8 cellular contexts compared by ENCODE assay signal in the genomic region with DNA sequence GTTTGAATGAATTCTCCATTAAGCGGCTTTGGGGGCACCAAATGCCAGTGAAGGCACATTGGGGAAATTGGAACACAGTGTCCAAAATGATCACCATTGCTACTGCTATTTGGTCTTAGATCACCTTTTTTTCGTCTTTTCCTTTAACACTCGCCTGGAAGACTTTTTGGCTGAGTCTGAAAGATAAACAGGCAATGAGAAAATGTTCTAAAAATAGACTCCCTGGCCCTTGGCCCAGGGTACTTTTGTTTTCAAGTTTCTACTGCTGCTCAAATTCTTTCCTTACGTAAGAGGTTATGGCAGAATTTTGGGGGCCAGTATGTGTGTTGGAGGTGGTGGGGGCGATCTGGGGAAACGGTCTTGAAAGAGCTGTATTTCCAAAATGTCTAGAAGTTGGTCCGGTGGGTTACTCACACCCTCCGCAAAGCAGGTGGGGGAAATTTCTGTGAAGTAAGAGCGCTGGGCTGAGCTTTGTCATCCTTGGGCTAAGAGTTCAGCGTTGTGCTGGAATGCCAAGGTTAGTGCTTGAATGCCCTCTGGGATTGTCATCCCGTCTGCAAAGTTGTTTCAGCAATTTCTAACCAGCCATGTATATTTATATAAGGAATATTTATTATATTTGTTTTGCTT.
DNase-seq lines count a peak whose midpoint lies in the region; ATAC-seq and TF ChIP-seq lines count a peak whose summit lies in the region.

No MANE protein-coding gene starts in this region.

- DNase-seq in stimulated activated naive CD8-positive, alpha-beta T cell treated with anti-CD3 and anti-CD28 coated beads, Interleukin-15, Interleukin-2, amounts not matched to agents 100 U/mL and 50 U/mL, for 24 hours, result no peak
- DNase-seq in astrocyte of the cerebellum (ENCODE audit: low read depth), result no peak
- peak; percentile 82 for DNase-seq in iris pigment epithelial cell (ENCODE audit: low read depth)
- DNase-seq in stimulated activated effector memory CD8-positive, alpha-beta T cell treated with anti-CD3 and anti-CD28 coated beads, Interleukin-12 subunit alpha, Interleukin-12 subunit beta, amount 100 ng/mL, for 72 hours (ENCODE audit: low spot score in 2 of 2), result peak in 1 of 2 donors; percentile 29
- no peak for DNase-seq in T1000 (lab: John Stamatoyannopoulos, UW)

- peak overlapping the region; percentile 88 for H3K4me3 Mint-ChIP-seq in stimulated activated naive CD8-positive, alpha-beta T cell treated with anti-CD3 and anti-CD28 coated beads, Interleukin-15, Interleukin-2, amounts not matched to agents 100 ng/mL and 50 ng/mL, for 24 hours
- H3K4me3 Mint-ChIP-seq in stimulated activated effector memory CD8-positive, alpha-beta T cell treated with anti-CD3 and anti-CD28 coated beads, Interleukin-12 subunit alpha, Interleukin-12 subunit beta, amount 100 ng/mL, for 72 hours, result peak overlapping the region; percentile 93

- peaks cover 40% of the 10 kb centered on the region for H3K4me1 Mint-ChIP-seq in stimulated activated naive CD8-positive, alpha-beta T cell treated with anti-CD3 and anti-CD28 coated beads, Interleukin-15, Interleukin-2, amounts not matched to agents 100 ng/mL and 50 ng/mL, for 24 hours (ENCODE audit: low read depth)
- peaks cover 34% of the 10 kb centered on the region for H3K4me1 Mint-ChIP-seq in stimulated activated effector memory CD8-positive, alpha-beta T cell treated with anti-CD3 and anti-CD28 coated beads, Interleukin-12 subunit alpha, Interleukin-12 subunit beta, amount 100 ng/mL, for 72 hours

- ATAC-seq in stimulated activated naive CD8-positive, alpha-beta T cell treated with anti-CD3 and anti-CD28 coated beads, Interleukin-15, Interleukin-2, amounts not matched to agents 100 U/mL and 50 U/mL, for 24 hours, result no peak
- no peak for ATAC-seq in stimulated activated effector memory CD8-positive, alpha-beta T cell treated with anti-CD3 and anti-CD28 coated beads, Interleukin-12 subunit alpha, Interleukin-12 subunit beta, amount 100 ng/mL, for 72 hours
- ATAC-seq in HG02870 (IDR thresholded peaks at IDR 0.05; ENCODE audit: unreplicated experiment) (no peak), HG02852 (IDR thresholded peaks at IDR 0.05; ENCODE audit: unreplicated experiment) (no peak)

- H3K27me3 Mint-ChIP-seq in stimulated activated naive CD8-positive, alpha-beta T cell treated with anti-CD3 and anti-CD28 coated beads, Interleukin-15, Interleukin-2, amounts not matched to agents 100 ng/mL and 50 ng/mL, for 24 hours, result peaks cover 3% of the 10 kb centered on the region

- no peaks in the 10 kb centered on the region for H3K9me3 Mint-ChIP-seq in stimulated activated naive CD8-positive, alpha-beta T cell treated with anti-CD3 and anti-CD28 coated beads, Interleukin-15, Interleukin-2, amounts not matched to agents 100 ng/mL and 50 ng/mL, for 24 hours
- no peaks in the 10 kb centered on the region for H3K9me3 Mint-ChIP-seq in stimulated activated effector memory CD8-positive, alpha-beta T cell treated with anti-CD3 and anti-CD28 coated beads, Interleukin-12 subunit alpha, Interleukin-12 subunit beta, amount 100 ng/mL, for 72 hours

- peak overlapping the region; percentile 99 for H3K27ac Mint-ChIP-seq in stimulated activated naive CD8-positive, alpha-beta T cell treated with anti-CD3 and anti-CD28 coated beads, Interleukin-15, Interleukin-2, amounts not matched to agents 100 ng/mL and 50 ng/mL, for 24 hours
- peak overlapping the region; percentile 99 for H3K27ac Mint-ChIP-seq in stimulated activated effector memory CD8-positive, alpha-beta T cell treated with anti-CD3 and anti-CD28 coated beads, Interleukin-12 subunit alpha, Interleukin-12 subunit beta, amount 100 ng/mL, for 72 hours

- no peak for TF ChIP-seq CTCF in astrocyte of the cerebellum (IDR thresholded peaks at IDR 0.05; ENCODE audit: low read depth, low read length, missing control alignments)

- peaks cover 18% of the 10 kb centered on the region for H3K36me3 Mint-ChIP-seq in stimulated activated naive CD8-positive, alpha-beta T cell treated with anti-CD3 and anti-CD28 coated beads, Interleukin-15, Interleukin-2, amounts not matched to agents 100 ng/mL and 50 ng/mL, for 24 hours (ENCODE audit: low read depth)
- H3K36me3 Mint-ChIP-seq in stimulated activated effector memory CD8-positive, alpha-beta T cell treated with anti-CD3 and anti-CD28 coated beads, Interleukin-12 subunit alpha, Interleukin-12 subunit beta, amount 100 ng/mL, for 72 hours, result peaks cover 27% of the 10 kb centered on the region

- H3K4me3 ChIP-seq in astrocyte of the cerebellum (ENCODE audit: low read depth, low read length), result peak overlapping the region; percentile 85

- in situ Hi-C loops in astrocyte of the cerebellum (cut with HindIII; ENCODE audit: low sequenced_read_pairs), result loop anchor here (5.0 kb wide), 1 partner anchor 37 kb away; no protein-coding TSS in a partner anchor
